In genomic region chr1:162823771-162824525, GRCh38 we compare ENCODE assay signal across 20 cellular contexts. TPM values are rescaled to one million over a fixed set of nuclear protein-coding genes. Genes with fewer than 3 reads are reported as not detected.
DNase-seq lines count a peak whose midpoint lies in the region; ATAC-seq lines count a peak whose summit lies in the region.
"Had no signal": no experiment of that assay in that cellular context is flagged by ENCODE, and none has a peak within 500 bp of the region (broad histone marks: within the 10 kb centered on the region; RNA-seq: fewer than 3 reads in every experiment).

No MANE protein-coding gene starts in this region.

- peaks cover 20% of the 10 kb centered on the region for H3K4me1 Mint-ChIP-seq in activated T-cell treated with anti-CD3 and anti-CD28 coated beads, Interleukin-2, amount 50 U/mL, for 72 hours (ENCODE audit: low read depth)
- peaks cover 19% of the 10 kb centered on the region for H3K4me1 Mint-ChIP-seq in activated T-cell treated with anti-CD3 and anti-CD28 coated beads, Interleukin-2, amount 50 U/mL, for 4 hours (ENCODE audit: low read depth)
- peaks cover 13 to 25% of the 10 kb centered on the region in 2 donors for H3K4me1 Mint-ChIP-seq in effector memory CD8-positive, alpha-beta T cell (ENCODE audit: low read depth in 2 of 2)
- peaks cover 16 to 17% (median 16%) of the 10 kb centered on the region in 3 donors for H3K4me1 Mint-ChIP-seq in T-cell

- no peaks in the 10 kb centered on the region for H3K9me3 Mint-ChIP-seq in activated T-cell treated with anti-CD3 and anti-CD28 coated beads, Interleukin-2, amount 50 U/mL, for 72 hours
- H3K9me3 Mint-ChIP-seq in activated T-cell treated with anti-CD3 and anti-CD28 coated beads, Interleukin-2, amount 50 U/mL, for 4 hours: no peaks in the 10 kb centered on the region
- no peaks in the 10 kb centered on the region for H3K9me3 Mint-ChIP-seq in effector memory CD8-positive, alpha-beta T cell
- no peaks in the 10 kb centered on the region for H3K9me3 Mint-ChIP-seq in T-cell
- H3K9me3 Mint-ChIP-seq: type B pancreatic cell had no signal

- CTCF ChIA-PET in T-cell (lab: Charles Lee): interaction anchor here in 1 of 2 donors (1.4 kb wide), 1 partner anchor 24 kb away, joined by 4 read pairs; no protein-coding TSS in a partner anchor

- peaks cover 62% of the 10 kb centered on the region for H3K27me3 Mint-ChIP-seq in activated T-cell treated with anti-CD3 and anti-CD28 coated beads, Interleukin-2, amount 50 U/mL, for 72 hours (ENCODE audit: low read depth)
- H3K27me3 Mint-ChIP-seq in activated T-cell treated with anti-CD3 and anti-CD28 coated beads, Interleukin-2, amount 50 U/mL, for 4 hours (ENCODE audit: low read depth): peaks cover 34% of the 10 kb centered on the region
- peaks cover 6 to 9% of the 10 kb centered on the region in 2 donors for H3K27me3 Mint-ChIP-seq in effector memory CD8-positive, alpha-beta T cell
- peaks cover 28 to 33% of the 10 kb centered on the region in 2 donors for H3K27me3 Mint-ChIP-seq in T-cell

- no peak for DNase-seq in activated T-cell treated with anti-CD3 and anti-CD28 coated beads, Interleukin-2, amount 50 U/mL, for 72 hours
- no peak for DNase-seq in activated T-cell treated with anti-CD3 and anti-CD28 coated beads, Interleukin-2, amount 50 U/mL, for 4 hours
- DNase-seq in NCI-H526 treated with DMSO at 0.1 percent for 48 hours (lab: John Stamatoyannopoulos, UW) (peak; percentile 59), DMS153 treated with DMSO at 0.1 percent for 48 hours (lab: John Stamatoyannopoulos, UW; ENCODE audit: unreplicated experiment) (no peak), NCI-H1105 (lab: John Stamatoyannopoulos, UW) (no peak), C1 segment of cervical spinal cord (lab: John Stamatoyannopoulos, UW) (no peak), T-cell (no peak)
- DNase-seq in effector memory CD8-positive, alpha-beta T cell: no peak
- DNase-seq: activated naive CD4-positive, alpha-beta T cell treated with anti-CD3 and anti-CD28 coated beads, Interleukin-2, amount 50 U/mL, for 16 hours; activated T-cell treated with anti-CD3 and anti-CD28 coated beads, Interleukin-2, amount 50 U/mL, for 1 hour; anterior cingulate cortex; heart right ventricle; Karpas-422; midbrain; NCI-H2029 treated with DMSO at 0.1 percent for 48 hours; nephron progenitor cell; T-helper 9 cell had no signal

- POLR2A ChIA-PET in T-cell (lab: Charles Lee): no interaction called here

- no peak for ATAC-seq in activated T-cell treated with anti-CD3 and anti-CD28 coated beads, Interleukin-2, amount 50 U/mL, for 72 hours (replicated peaks in 1 of 2)
- no peak for ATAC-seq in activated T-cell treated with anti-CD3 and anti-CD28 coated beads, Interleukin-2, amount 50 U/mL, for 4 hours
- peak; percentile 4 for ATAC-seq in effector memory CD8-positive, alpha-beta T cell (replicated peaks)
- ATAC-seq in T-cell (replicated peaks in 1 of 4): no peak
- ATAC-seq: heart right ventricle, sciatic nerve had no signal

- peak overlapping the region; percentile 10 for H3K27ac Mint-ChIP-seq in activated T-cell treated with anti-CD3 and anti-CD28 coated beads, Interleukin-2, amount 50 U/mL, for 72 hours
- H3K27ac Mint-ChIP-seq in effector memory CD8-positive, alpha-beta T cell: peak overlapping the region; percentile 79 to 88
- no peak overlapping the region for H3K27ac Mint-ChIP-seq in T-cell
- H3K27ac Mint-ChIP-seq: dendritic cell treated with granulocyte-macrophage colony-stimulating factor and Interleukin-4, amounts not matched to agents 40 ng/mL and 50 ng/mL, for 4 days; nephron progenitor cell; type B pancreatic cell had no signal

- H3K36me3 Mint-ChIP-seq in activated T-cell treated with anti-CD3 and anti-CD28 coated beads, Interleukin-2, amount 50 U/mL, for 72 hours (ENCODE audit: insufficient read depth in 2 of 2): no peaks in the 10 kb centered on the region
- no peaks in the 10 kb centered on the region for H3K36me3 Mint-ChIP-seq in activated T-cell treated with anti-CD3 and anti-CD28 coated beads, Interleukin-2, amount 50 U/mL, for 4 hours (ENCODE audit: insufficient read depth)
- H3K36me3 Mint-ChIP-seq in effector memory CD8-positive, alpha-beta T cell (ENCODE audit: insufficient read depth): no peaks in the 10 kb centered on the region
- no peaks in the 10 kb centered on the region for H3K36me3 Mint-ChIP-seq in T-cell
- H3K36me3 Mint-ChIP-seq: type B pancreatic cell had no signal

- H3K4me3 Mint-ChIP-seq in activated T-cell treated with anti-CD3 and anti-CD28 coated beads, Interleukin-2, amount 50 U/mL, for 72 hours: no peak overlapping the region
- no peak overlapping the region for H3K4me3 Mint-ChIP-seq in activated T-cell treated with anti-CD3 and anti-CD28 coated beads, Interleukin-2, amount 50 U/mL, for 4 hours
- no peak overlapping the region for H3K4me3 Mint-ChIP-seq in effector memory CD8-positive, alpha-beta T cell
- no peak overlapping the region for H3K4me3 Mint-ChIP-seq in T-cell
- H3K4me3 Mint-ChIP-seq: dendritic cell treated with granulocyte-macrophage colony-stimulating factor and Interleukin-4, amounts not matched to agents 40 ng/mL and 50 ng/mL, for 4 days had no signal

RNA-seq across cellular contexts. Expression of gene HSD17B7, which starts 33.4 kb away (rescaled TPM):
- 10 to 100 TPM; 22.0 to 26.4 TPM for total RNA-seq in activated T-cell treated with anti-CD3 and anti-CD28 coated beads, Interleukin-2, amount 50 U/mL, for 72 hours
- 10 to 100 TPM in 2 of 3 donors, 1 to 10 TPM in 1; 10.0 to 18.0 (median 10.8) TPM for total RNA-seq in activated T-cell treated with anti-CD3 and anti-CD28 coated beads, Interleukin-2, amount 50 U/mL, for 4 hours
- 10 to 100 TPM; 22.0 to 29.6 (median 26.8) TPM for total RNA-seq in T-cell

RNA-seq across cellular contexts. Expression of gene CCDC190, which starts 37.0 kb away (rescaled TPM):
- total RNA-seq in activated T-cell treated with anti-CD3 and anti-CD28 coated beads, Interleukin-2, amount 50 U/mL, for 72 hours: not detected
- total RNA-seq in activated T-cell treated with anti-CD3 and anti-CD28 coated beads, Interleukin-2, amount 50 U/mL, for 4 hours: not detected
- total RNA-seq in T-cell: not detected

Comparison
In these comparisons a context has a peak if more than half of its experiments do, and no peak if none do; other contexts are left out.
1. H3K27ac Mint-ChIP-seq: peak in activated T-cell treated with anti-CD3 and anti-CD28 coated beads, Interleukin-2, amount 50 U/mL, for 72 hours (single experiment) and effector memory CD8-positive, alpha-beta T cell (2 of 2); none in T-cell (0 of 2).